24 cellular contexts compared by ENCODE assay signal in genomic region chr10:125606406-125606805, GRCh38.
A peak's percentile ranks its signal among the peaks of the same experiment; 100 is the strongest.
DNase-seq lines count a peak whose midpoint lies in the region; ATAC-seq and TF ChIP-seq lines count a peak whose summit lies in the region.
"Had no signal": no experiment of that assay in that cellular context is flagged by ENCODE, and none has a peak within 500 bp of the region (broad histone marks: within the 10 kb centered on the region; RNA-seq: fewer than 3 reads in every experiment).

No MANE protein-coding gene starts in this region.

- H2AFZ ChIP-seq in SK-N-SH (ENCODE audit: low read depth) = no peak overlapping the region

- CTCF ChIA-PET in A673 (lab: Charles Lee) = interaction anchor here (1.7 kb wide), 1 partner anchor 22 kb away, joined by 5 read pairs; no protein-coding TSS in a partner anchor
- CTCF ChIA-PET in SK-N-SH (lab: Yijun Ruan, JAX) = no interaction called here
- CTCF ChIA-PET in activated naive CD4-positive, alpha-beta T cell treated with anti-CD3 and anti-CD28 coated beads, Interleukin-2, amount 10 ng/mL, durations not matched to agents 7 days and 5 days (lab: Charles Lee) = no interaction called here

- no peaks in the 10 kb centered on the region for H4K20me1 ChIP-seq in SK-N-SH (ENCODE audit: insufficient read depth)

- H3K9me2 ChIP-seq in SK-N-SH = no peaks in the 10 kb centered on the region

- H3K79me2 ChIP-seq in SK-N-SH (ENCODE audit: insufficient read depth) = no peaks in the 10 kb centered on the region

- H3K27me3 ChIP-seq in A673 (replicated peaks; ENCODE audit: insufficient read depth, low read depth, low read length, poor library complexity) (no peaks in the 10 kb centered on the region), SK-N-SH (ENCODE audit: insufficient read depth) (no peaks in the 10 kb centered on the region)
- H3K27me3 ChIP-seq: SJCRH30 had no signal

- DNase-seq in A673 (ENCODE audit: low spot score) = peak; percentile 48
- peak; percentile 65 for DNase-seq in SK-N-SH
- peak; percentile 97 to 99 for DNase-seq in dermis microvascular lymphatic vessel endothelial cell (ENCODE audit: low read depth in 2 of 2)
- DNase-seq in left lobe of liver (ENCODE audit: low spot score) = no peak
- DNase-seq in activated T-helper 2 cell treated with anti-CD3 and anti-CD28 coated beads, Interferon-gamma antibody, Interleukin-2, Interleukin-4, amounts not matched to agents 10 μg/mL and 5 μg/mL and 100 μg/mL, durations not matched to agents 14 hours and 24 hours and 36 hours (ENCODE audit: low spot score) = no peak
- DNase-seq in activated naive CD4-positive, alpha-beta T cell treated with anti-CD3 and anti-CD28 coated beads, Interleukin-2, amount 10 ng/mL, durations not matched to agents 7 days and 5 days = no peak
- DNase-seq: CD8-positive, alpha-beta memory T cell; GF-D8; H9; HFFc6; KG1; NCI-H1105; NCI-H146; NCI-H2029; NCI-H345; NCI-H524; NCI-H774; NK-92 treated with Interleukin-12 subunit alpha and Interleukin-12 subunit beta, amount 100 ng/mL, for 24 hours; SJCRH30 had no signal

- POLR2A ChIA-PET in A673 (lab: Charles Lee; ENCODE audit: low non-redundant PET) (no interaction called here), SK-N-SH (lab: Yijun Ruan, JAX) (no interaction called here)

- BruUV-seq in A673 (replicated peaks; lab: Mats Ljungman, UMichigan) = no TSS peak

- no peaks in the 10 kb centered on the region for H3K9me3 Mint-ChIP-seq in activated T-helper 2 cell treated with anti-CD3 and anti-CD28 coated beads, Interferon-gamma antibody, Interleukin-2, Interleukin-4, amounts not matched to agents 10 μg/mL and 5 μg/mL and 100 μg/mL, durations not matched to agents 14 hours and 24 hours and 36 hours
- peaks cover 1% of the 10 kb centered on the region for H3K9me3 Mint-ChIP-seq in activated naive CD4-positive, alpha-beta T cell treated with anti-CD3 and anti-CD28 coated beads, Interleukin-2, amount 10 ng/mL, durations not matched to agents 7 days and 5 days
- peaks cover 3% of the 10 kb centered on the region for H3K9me3 Mint-ChIP-seq in stimulated activated memory B cell treated with anti-CD40 and anti-IgM and Interleukin-4, amounts not matched to agents 10 μg/mL and 1 μg/mL and 100 μg/mL, for 72 hours
- H3K9me3 Mint-ChIP-seq: HFFc6 had no signal

- TF ChIP-seq EP300 in SK-N-SH (IDR thresholded peaks at IDR 0.05; ENCODE audit: borderline replicate concordance in 1 of 2, low read depth in 1 of 2, low read length in 1 of 2) = no peak

- no peak overlapping the region for H3K4me2 ChIP-seq in SK-N-SH

- H3K4me3 ChIP-seq in A673 (ENCODE audit: low read depth, low read length, poor library complexity, severe bottlenecking) = no peak overlapping the region
- H3K4me3 ChIP-seq in SK-N-SH (ENCODE audit: low read depth in 2 of 2, low read length in 1 of 2) = no peak overlapping the region
- H3K4me3 ChIP-seq: SJCRH30 had no signal

- H3K36me3 Mint-ChIP-seq in activated T-helper 2 cell treated with anti-CD3 and anti-CD28 coated beads, Interferon-gamma antibody, Interleukin-2, Interleukin-4, amounts not matched to agents 10 μg/mL and 5 μg/mL and 100 μg/mL, durations not matched to agents 14 hours and 24 hours and 36 hours (ENCODE audit: low read depth) = no peaks in the 10 kb centered on the region
- no peaks in the 10 kb centered on the region for H3K36me3 Mint-ChIP-seq in activated naive CD4-positive, alpha-beta T cell treated with anti-CD3 and anti-CD28 coated beads, Interleukin-2, amount 10 ng/mL, durations not matched to agents 7 days and 5 days
- no peaks in the 10 kb centered on the region for H3K36me3 Mint-ChIP-seq in stimulated activated memory B cell treated with anti-CD40 and anti-IgM and Interleukin-4, amounts not matched to agents 10 μg/mL and 1 μg/mL and 100 μg/mL, for 72 hours
- H3K36me3 Mint-ChIP-seq: CD8-positive, alpha-beta memory T cell had no signal

- no peak for TF ChIP-seq CTCF in A673 (conservative IDR thresholded peaks at IDR 0.05; ENCODE audit: low read depth, low read length)
- no peak for TF ChIP-seq CTCF in SK-N-SH (IDR thresholded peaks at IDR 0.05)

- H3K27ac Mint-ChIP-seq in activated T-helper 2 cell treated with anti-CD3 and anti-CD28 coated beads, Interferon-gamma antibody, Interleukin-2, Interleukin-4, amounts not matched to agents 10 μg/mL and 5 μg/mL and 100 μg/mL, durations not matched to agents 14 hours and 24 hours and 36 hours = no peak overlapping the region
- H3K27ac Mint-ChIP-seq in activated naive CD4-positive, alpha-beta T cell treated with anti-CD3 and anti-CD28 coated beads, Interleukin-2, amount 10 ng/mL, durations not matched to agents 7 days and 5 days = no peak overlapping the region
- no peak overlapping the region for H3K27ac Mint-ChIP-seq in stimulated activated memory B cell treated with anti-CD40 and anti-IgM and Interleukin-4, amounts not matched to agents 10 μg/mL and 1 μg/mL and 100 μg/mL, for 72 hours
- H3K27ac Mint-ChIP-seq: CD8-positive, alpha-beta memory T cell; H9; HFFc6 had no signal

- no peaks in the 10 kb centered on the region for H3K4me1 ChIP-seq in A673 (ENCODE audit: insufficient read depth, low read length, poor library complexity, severe bottlenecking)
- H3K4me1 ChIP-seq in SK-N-SH (ENCODE audit: control insufficient read depth in 1 of 2, insufficient read depth in 2 of 2, low read depth in 1 of 2, low read length in 1 of 2) = no peaks in the 10 kb centered on the region; a peak in 2 of 4 replicates
- H3K4me1 ChIP-seq: SJCRH30 had no signal

- H3K9ac ChIP-seq in SK-N-SH = no peak overlapping the region

- H3K27ac ChIP-seq in A673 (ENCODE audit: low read depth, low read length, poor library complexity, severe bottlenecking) (no peak overlapping the region), SK-N-SH (ENCODE audit: low read depth in 2 of 2, low read length in 1 of 2) (peak overlapping the region in 1 of 2 experiments; percentile 60; a peak in 2 of 4 replicates)
- H3K27ac ChIP-seq: C4-2B, HL-60, SJCRH30 had no signal

- H3K4me1 Mint-ChIP-seq in activated T-helper 2 cell treated with anti-CD3 and anti-CD28 coated beads, Interferon-gamma antibody, Interleukin-2, Interleukin-4, amounts not matched to agents 10 μg/mL and 5 μg/mL and 100 μg/mL, durations not matched to agents 14 hours and 24 hours and 36 hours (ENCODE audit: low read depth) = no peaks in the 10 kb centered on the region
- no peaks in the 10 kb centered on the region for H3K4me1 Mint-ChIP-seq in activated naive CD4-positive, alpha-beta T cell treated with anti-CD3 and anti-CD28 coated beads, Interleukin-2, amount 10 ng/mL, durations not matched to agents 7 days and 5 days
- H3K4me1 Mint-ChIP-seq in stimulated activated memory B cell treated with anti-CD40 and anti-IgM and Interleukin-4, amounts not matched to agents 10 μg/mL and 1 μg/mL and 100 μg/mL, for 72 hours = no peaks in the 10 kb centered on the region
- H3K4me1 Mint-ChIP-seq: CD8-positive, alpha-beta memory T cell; H9 had no signal

- H3K4me3 Mint-ChIP-seq in activated T-helper 2 cell treated with anti-CD3 and anti-CD28 coated beads, Interferon-gamma antibody, Interleukin-2, Interleukin-4, amounts not matched to agents 10 μg/mL and 5 μg/mL and 100 μg/mL, durations not matched to agents 14 hours and 24 hours and 36 hours (ENCODE audit: low read depth) = no peak overlapping the region
- no peak overlapping the region for H3K4me3 Mint-ChIP-seq in activated naive CD4-positive, alpha-beta T cell treated with anti-CD3 and anti-CD28 coated beads, Interleukin-2, amount 10 ng/mL, durations not matched to agents 7 days and 5 days
- H3K4me3 Mint-ChIP-seq in stimulated activated memory B cell treated with anti-CD40 and anti-IgM and Interleukin-4, amounts not matched to agents 10 μg/mL and 1 μg/mL and 100 μg/mL, for 72 hours = no peak overlapping the region
- H3K4me3 Mint-ChIP-seq: CD8-positive, alpha-beta memory T cell; H9; HFFc6 had no signal

- H3F3A ChIP-seq in SK-N-SH (replicated peaks; ENCODE audit: insufficient read depth) = no peaks in the 10 kb centered on the region

- WGBS in SK-N-SH (ENCODE audit: low lambda C conversion rate) = 15% methylated on average over 4 of the region's 4 CpGs

- intact Hi-C loops in A673 (cut with micrococcal nuclease; ENCODE audit: unreplicated experiment) = no loop called here
- intact Hi-C loops in activated T-helper 2 cell treated with anti-CD3 and anti-CD28 coated beads, Interferon-gamma antibody, Interleukin-2, Interleukin-4, amounts not matched to agents 10 μg/mL and 5 μg/mL and 100 μg/mL, durations not matched to agents 14 hours and 24 hours and 36 hours (cut with micrococcal nuclease) = no loop called here

- no peaks in the 10 kb centered on the region for H3K27me3 Mint-ChIP-seq in activated T-helper 2 cell treated with anti-CD3 and anti-CD28 coated beads, Interferon-gamma antibody, Interleukin-2, Interleukin-4, amounts not matched to agents 10 μg/mL and 5 μg/mL and 100 μg/mL, durations not matched to agents 14 hours and 24 hours and 36 hours (ENCODE audit: low read depth)
- H3K27me3 Mint-ChIP-seq in activated naive CD4-positive, alpha-beta T cell treated with anti-CD3 and anti-CD28 coated beads, Interleukin-2, amount 10 ng/mL, durations not matched to agents 7 days and 5 days = no peaks in the 10 kb centered on the region
- no peaks in the 10 kb centered on the region for H3K27me3 Mint-ChIP-seq in stimulated activated memory B cell treated with anti-CD40 and anti-IgM and Interleukin-4, amounts not matched to agents 10 μg/mL and 1 μg/mL and 100 μg/mL, for 72 hours

- ATAC-seq in left lobe of liver (peak; percentile 49), GM18520 (IDR thresholded peaks at IDR 0.05; ENCODE audit: unreplicated experiment) (no peak)
- ATAC-seq in stimulated activated memory B cell treated with anti-CD40 and anti-IgM and Interleukin-4, amounts not matched to agents 10 μg/mL and 1 μg/mL and 100 μg/mL, for 72 hours = no peak
- ATAC-seq: Panc1 had no signal

- H3K36me3 ChIP-seq in A673 (ENCODE audit: insufficient read depth, low read length, poor library complexity, severe bottlenecking) = no peaks in the 10 kb centered on the region
- no peaks in the 10 kb centered on the region for H3K36me3 ChIP-seq in SK-N-SH (replicated peaks in 1 of 2; ENCODE audit: control insufficient read depth in 1 of 2, insufficient read depth in 2 of 2, low read length in 1 of 2)
- H3K36me3 ChIP-seq: SJCRH30 had no signal

- TF ChIP-seq RAD21 in SK-N-SH (IDR thresholded peaks at IDR 0.05; ENCODE audit: low read length) = no peak

- H3K9me3 ChIP-seq in A673 (ENCODE audit: low read depth, low read length, poor library complexity, severe bottlenecking) (no peaks in the 10 kb centered on the region), SK-N-SH (no peaks in the 10 kb centered on the region)
- H3K9me3 ChIP-seq: SJCRH30 had no signal

TF ChIP-seq in SK-N-SH, 30 proteins besides CTCF, POLR2A, EP300 and RAD21:
- TF ChIP-seq MAX (IDR thresholded peaks at IDR 0.05; ENCODE audit: low read depth) = no peak
- TF ChIP-seq GATA2 (CRISPR knock-in tag; IDR thresholded peaks at IDR 0.05) = peak; percentile 79

Comparison
In these comparisons a context has a peak if more than half of its experiments do, and no peak if none do; other contexts are left out.
1. DNase-seq: peak in A673 (single experiment), SK-N-SH (single experiment) and dermis microvascular lymphatic vessel endothelial cell (2 of 2); none in left lobe of liver (single experiment), activated T-helper 2 cell treated with anti-CD3 and anti-CD28 coated beads, Interferon-gamma antibody, Interleukin-2, Interleukin-4, amounts not matched to agents 10 μg/mL and 5 μg/mL and 100 μg/mL, durations not matched to agents 14 hours and 24 hours and 36 hours (single experiment) and activated naive CD4-positive, alpha-beta T cell treated with anti-CD3 and anti-CD28 coated beads, Interleukin-2, amount 10 ng/mL, durations not matched to agents 7 days and 5 days (single experiment).